ENCODE assay signal across 28 cellular contexts in the genomic region with DNA sequence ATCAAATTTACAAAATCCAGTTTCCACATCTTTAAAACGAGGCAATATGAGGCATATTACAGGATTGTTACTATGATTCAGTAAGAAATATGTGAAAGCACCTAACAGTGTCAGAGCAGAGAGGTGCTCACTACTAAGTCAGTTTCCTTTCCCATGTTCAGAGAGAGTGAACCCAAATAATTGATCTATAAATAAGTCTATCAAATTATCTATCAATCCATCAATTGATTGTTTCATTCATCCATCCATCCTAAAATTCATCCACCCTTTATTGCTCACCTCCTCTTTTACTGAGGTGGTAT.
DNase-seq lines count a peak whose midpoint lies in the region; ATAC-seq and TF ChIP-seq lines count a peak whose summit lies in the region.
"Had no signal": no experiment of that assay in that cellular context is flagged by ENCODE, and none has a peak within 500 bp of the region (broad histone marks: within the 10 kb centered on the region; RNA-seq: fewer than 3 reads in every experiment).

No MANE protein-coding gene starts in this region.

- H3K4me3 ChIP-seq in brain microvascular endothelial cell (ENCODE audit: low read depth, low read length) (no peak overlapping the region), endodermal cell (ENCODE audit: low read length) (no peak overlapping the region)
- H3K4me3 ChIP-seq: ovary, upper lobe of right lung had no signal

- peaks cover 3% of the 10 kb centered on the region for H3K27me3 Mint-ChIP-seq in activated naive CD8-positive, alpha-beta T cell treated with anti-CD3 and anti-CD28 coated beads, Interleukin-2, amount 10 ng/mL, durations not matched to agents 7 days and 5 days
- no peaks in the 10 kb centered on the region for H3K27me3 Mint-ChIP-seq in activated naive CD8-positive, alpha-beta T cell treated with anti-CD3 and anti-CD28 coated beads, Interleukin-2, amount 50 U/mL, for 24 hours
- H3K27me3 Mint-ChIP-seq in endodermal cell (ENCODE audit: insufficient read depth), result no peaks in the 10 kb centered on the region
- H3K27me3 Mint-ChIP-seq: activated naive CD8-positive, alpha-beta T cell treated with anti-CD3 and anti-CD28 coated beads for 36 hours; central memory CD8-positive, alpha-beta T cell had no signal

- H3K36me3 ChIP-seq in brain microvascular endothelial cell (replicated peaks), result no peaks in the 10 kb centered on the region
- H3K36me3 ChIP-seq in endodermal cell (ENCODE audit: control insufficient read depth, insufficient read depth, low read length), result no peaks in the 10 kb centered on the region
- H3K36me3 ChIP-seq: ovary, upper lobe of right lung had no signal

- POLR2A ChIA-PET in activated naive CD8-positive, alpha-beta T cell treated with anti-CD3 and anti-CD28 coated beads, Interleukin-2, amount 10 ng/mL, durations not matched to agents 7 days and 5 days (lab: Charles Lee), result no interaction called here

- H3K9ac ChIP-seq in endodermal cell (ENCODE audit: extremely low read depth, low read length, poor library complexity, severe bottlenecking), result no peak overlapping the region

- H3K9me3 Mint-ChIP-seq in activated naive CD8-positive, alpha-beta T cell treated with anti-CD3 and anti-CD28 coated beads, Interleukin-2, amount 10 ng/mL, durations not matched to agents 7 days and 5 days, result peaks cover 1% of the 10 kb centered on the region
- no peaks in the 10 kb centered on the region for H3K9me3 Mint-ChIP-seq in activated naive CD8-positive, alpha-beta T cell treated with anti-CD3 and anti-CD28 coated beads, Interleukin-2, amount 50 U/mL, for 24 hours
- no peaks in the 10 kb centered on the region for H3K9me3 Mint-ChIP-seq in endodermal cell
- H3K9me3 Mint-ChIP-seq: activated CD4-positive, alpha-beta T cell treated with anti-CD3 and anti-CD28 coated beads, Interleukin-2, amount 10 ng/mL, durations not matched to agents 24 days and 14 days; activated naive CD8-positive, alpha-beta T cell treated with anti-CD3 and anti-CD28 coated beads for 36 hours; nephron had no signal

- H3K27ac ChIP-seq in brain microvascular endothelial cell (no peak overlapping the region), endodermal cell (ENCODE audit: low read depth, low read length) (no peak overlapping the region)
- H3K27ac ChIP-seq: ovary, RWPE1, upper lobe of right lung had no signal

- no peaks in the 10 kb centered on the region for H3K36me3 Mint-ChIP-seq in activated naive CD8-positive, alpha-beta T cell treated with anti-CD3 and anti-CD28 coated beads, Interleukin-2, amount 10 ng/mL, durations not matched to agents 7 days and 5 days
- H3K36me3 Mint-ChIP-seq in activated naive CD8-positive, alpha-beta T cell treated with anti-CD3 and anti-CD28 coated beads, Interleukin-2, amount 50 U/mL, for 24 hours (ENCODE audit: low read depth), result no peaks in the 10 kb centered on the region
- no peaks in the 10 kb centered on the region for H3K36me3 Mint-ChIP-seq in endodermal cell (ENCODE audit: low read depth)
- H3K36me3 Mint-ChIP-seq: activated naive CD8-positive, alpha-beta T cell treated with anti-CD3 and anti-CD28 coated beads for 36 hours had no signal

- peaks cover 20% of the 10 kb centered on the region for H3K4me1 Mint-ChIP-seq in activated naive CD8-positive, alpha-beta T cell treated with anti-CD3 and anti-CD28 coated beads, Interleukin-2, amount 10 ng/mL, durations not matched to agents 7 days and 5 days
- peaks cover 8% of the 10 kb centered on the region for H3K4me1 Mint-ChIP-seq in activated naive CD8-positive, alpha-beta T cell treated with anti-CD3 and anti-CD28 coated beads, Interleukin-2, amount 50 U/mL, for 24 hours
- no peaks in the 10 kb centered on the region for H3K4me1 Mint-ChIP-seq in endodermal cell
- H3K4me1 Mint-ChIP-seq: central memory CD8-positive, alpha-beta T cell had no signal

- no peaks in the 10 kb centered on the region for H3K4me1 ChIP-seq in endodermal cell (ENCODE audit: control insufficient read depth, insufficient read depth, low read length)
- H3K4me1 ChIP-seq: upper lobe of right lung had no signal

- TF ChIP-seq CTCF in brain microvascular endothelial cell (IDR thresholded peaks at IDR 0.05; ENCODE audit: low read depth, low read length, missing control alignments) (no peak), endodermal cell (conservative IDR thresholded peaks at IDR 0.05) (no peak)

- no peak for ATAC-seq in activated naive CD8-positive, alpha-beta T cell treated with anti-CD3 and anti-CD28 coated beads, Interleukin-2, amount 10 ng/mL, durations not matched to agents 7 days and 5 days (ENCODE audit: low read depth)
- ATAC-seq in activated naive CD8-positive, alpha-beta T cell treated with anti-CD3 and anti-CD28 coated beads, Interleukin-2, amount 50 U/mL, for 24 hours, result no peak
- ATAC-seq in GM21447 (IDR thresholded peaks at IDR 0.05; ENCODE audit: unreplicated experiment), result peak; percentile 10
- peak; percentile 8 for ATAC-seq in HG03342 (IDR thresholded peaks at IDR 0.05; ENCODE audit: unreplicated experiment)
- ATAC-seq: HCT116, HepG2, upper lobe of right lung had no signal

- no peaks in the 10 kb centered on the region for H3K9me3 ChIP-seq in endodermal cell (ENCODE audit: control insufficient read depth, low read length)
- H3K9me3 ChIP-seq: ovary, upper lobe of right lung had no signal

- H3K4me3 Mint-ChIP-seq in activated naive CD8-positive, alpha-beta T cell treated with anti-CD3 and anti-CD28 coated beads, Interleukin-2, amount 10 ng/mL, durations not matched to agents 7 days and 5 days, result peak overlapping the region; percentile 49
- H3K4me3 Mint-ChIP-seq in activated naive CD8-positive, alpha-beta T cell treated with anti-CD3 and anti-CD28 coated beads, Interleukin-2, amount 50 U/mL, for 24 hours, result no peak overlapping the region
- no peak overlapping the region for H3K4me3 Mint-ChIP-seq in endodermal cell
- H3K4me3 Mint-ChIP-seq: activated CD4-positive, alpha-beta T cell treated with anti-CD3 and anti-CD28 coated beads, Interleukin-2, amount 10 ng/mL, durations not matched to agents 24 days and 14 days; activated naive CD8-positive, alpha-beta T cell treated with anti-CD3 and anti-CD28 coated beads for 36 hours; central memory CD8-positive, alpha-beta T cell; nephron had no signal

- no peak for DNase-seq in activated naive CD8-positive, alpha-beta T cell treated with anti-CD3 and anti-CD28 coated beads, Interleukin-2, amount 10 ng/mL, durations not matched to agents 7 days and 5 days
- no peak for DNase-seq in activated naive CD8-positive, alpha-beta T cell treated with anti-CD3 and anti-CD28 coated beads, Interleukin-2, amount 50 U/mL, for 24 hours
- DNase-seq in brain microvascular endothelial cell, result no peak
- no peak for DNase-seq in A172 (ENCODE audit: low spot score)
- no peak for DNase-seq in medulla oblongata (ENCODE audit: extremely low spot score)
- DNase-seq in endodermal cell, result no peak
- DNase-seq: activated CD4-positive, alpha-beta T cell treated with anti-CD3 and anti-CD28 coated beads, Interleukin-2, amount 10 ng/mL, durations not matched to agents 24 days and 14 days; activated naive CD8-positive, alpha-beta T cell treated with anti-CD3 and anti-CD28 coated beads for 36 hours; dermis blood vessel endothelial cell; DMS79; GF-D8; kidney; NCI-H1105; NCI-H2081; NCI-H774; ovary; retina; small intestine; stimulated activated CD4-positive, alpha-beta T cell treated with anti-CD3 and anti-CD28 coated beads, Interleukin-1b, Interleukin-23, amount 100 ng/mL, for 48 hours; substantia nigra; upper lobe of right lung had no signal

- H3K27me3 ChIP-seq in brain microvascular endothelial cell (replicated peaks) (no peaks in the 10 kb centered on the region), endodermal cell (ENCODE audit: control insufficient read depth, insufficient read depth, low read length, poor library complexity, severe bottlenecking) (no peaks in the 10 kb centered on the region)
- H3K27me3 ChIP-seq: ovary, upper lobe of right lung had no signal

- WGBS in endodermal cell (ENCODE audit: insufficient coverage in 1 of 2, insufficient read length in 1 of 2), 2 experiments, result 89% methylated on average over 1 of the region's 1 CpG; no CpG with 5 or more reads in 1 of the 2 experiments

- peak overlapping the region; percentile 82 for H3K27ac Mint-ChIP-seq in activated naive CD8-positive, alpha-beta T cell treated with anti-CD3 and anti-CD28 coated beads, Interleukin-2, amount 10 ng/mL, durations not matched to agents 7 days and 5 days
- H3K27ac Mint-ChIP-seq in activated naive CD8-positive, alpha-beta T cell treated with anti-CD3 and anti-CD28 coated beads, Interleukin-2, amount 50 U/mL, for 24 hours, result no peak overlapping the region
- no peak overlapping the region for H3K27ac Mint-ChIP-seq in endodermal cell
- H3K27ac Mint-ChIP-seq: activated CD4-positive, alpha-beta T cell treated with anti-CD3 and anti-CD28 coated beads, Interleukin-2, amount 10 ng/mL, durations not matched to agents 24 days and 14 days; activated naive CD8-positive, alpha-beta T cell treated with anti-CD3 and anti-CD28 coated beads for 36 hours; nephron had no signal

- in situ Hi-C loops in brain microvascular endothelial cell (cut with HindIII; ENCODE audit: low pct_ligation_motif_present, low sequenced_read_pairs), result no loop called here

Comparison
In these comparisons a context has a peak if more than half of its experiments do, and no peak if none do; other contexts are left out.
1. ATAC-seq: peak in GM21447 (single experiment) and HG03342 (single experiment); none in activated naive CD8-positive, alpha-beta T cell treated with anti-CD3 and anti-CD28 coated beads, Interleukin-2, amount 10 ng/mL, durations not matched to agents 7 days and 5 days (single experiment) and activated naive CD8-positive, alpha-beta T cell treated with anti-CD3 and anti-CD28 coated beads, Interleukin-2, amount 50 U/mL, for 24 hours (single experiment).